Comparison of ENCODE assay signal across 18 cellular contexts in genomic region chr6:131773284-131773950, GRCh38. TPM values are rescaled to one million over a fixed set of nuclear protein-coding genes. Genes with fewer than 3 reads are reported as not detected.
A peak's percentile ranks its signal among the peaks of the same experiment; 100 is the strongest.
DNase-seq lines count a peak whose midpoint lies in the region; ATAC-seq and TF ChIP-seq lines count a peak whose summit lies in the region.
"Had no signal": no experiment of that assay in that cellular context is flagged by ENCODE, and none has a peak within 500 bp of the region (broad histone marks: within the 10 kb centered on the region; RNA-seq: fewer than 3 reads in every experiment).

No MANE protein-coding gene starts in this region.

- H3K27me3 Mint-ChIP-seq in endodermal cell (ENCODE audit: insufficient read depth): peaks cover 51% of the 10 kb centered on the region

- H3K27ac ChIP-seq in ascending aorta (peak overlapping the region; percentile 45 to 70), endodermal cell (ENCODE audit: low read depth, low read length) (no peak overlapping the region), heart right ventricle (peak overlapping the region in 5 of 10 donors; percentile 14 to 66 (median 36))
- H3K27ac ChIP-seq: KMS-11 had no signal

- no peaks in the 10 kb centered on the region for H3K27me3 ChIP-seq in ascending aorta
- no peaks in the 10 kb centered on the region for H3K27me3 ChIP-seq in endodermal cell (ENCODE audit: control insufficient read depth, insufficient read depth, low read length, poor library complexity, severe bottlenecking)
- no peaks in the 10 kb centered on the region for H3K27me3 ChIP-seq in heart right ventricle
- H3K27me3 ChIP-seq: BE2C had no signal

- no peak overlapping the region for H3K9ac ChIP-seq in endodermal cell (ENCODE audit: extremely low read depth, low read length, poor library complexity, severe bottlenecking)
- H3K9ac ChIP-seq: KMS-11 had no signal

- H3K4me1 Mint-ChIP-seq in endodermal cell: peaks cover 19% of the 10 kb centered on the region

- no peaks in the 10 kb centered on the region for H3K9me3 ChIP-seq in ascending aorta
- H3K9me3 ChIP-seq in endodermal cell (ENCODE audit: control insufficient read depth, low read length): peaks cover 11% of the 10 kb centered on the region
- no peaks in the 10 kb centered on the region for H3K9me3 ChIP-seq in heart right ventricle
- H3K9me3 ChIP-seq: BE2C had no signal

- TF ChIP-seq CTCF in ascending aorta (IDR thresholded peaks at IDR 0.05) (no peak), endodermal cell (conservative IDR thresholded peaks at IDR 0.05) (no peak), heart right ventricle (IDR thresholded peaks at IDR 0.05) (no peak)

- no peak overlapping the region for H3K27ac Mint-ChIP-seq in endodermal cell
- H3K27ac Mint-ChIP-seq: CD4-positive, CD25-positive, alpha-beta regulatory T cell had no signal

- DNase-seq in ascending aorta (ENCODE audit: low spot score in 2 of 2): no peak
- DNase-seq in endodermal cell: no peak
- DNase-seq in heart right ventricle: no peak
- no peak for DNase-seq in sciatic nerve (ENCODE audit: low spot score)
- DNase-seq in GM19240 (ENCODE audit: insufficient read length, low spot score): no peak
- no peak for DNase-seq in pons (ENCODE audit: low spot score)
- DNase-seq in activated gamma-delta T cell treated with Interleukin-2 at 50 U/mL for 16 hours: no peak
- DNase-seq in activated CD4-positive, alpha-beta T cell treated with anti-CD3 and anti-CD28 coated beads, Interleukin-2, amount 50 U/mL, for 1 hour: no peak
- DNase-seq: BE2C; CD4-positive, CD25-positive, alpha-beta regulatory T cell; COR-L47; GDM1; MV-4-11; NCI-H1694 treated with DMSO at 0.1 percent for 48 hours; NCI-H748 treated with DMSO at 0.1 percent for 48 hours; NK-92 treated with Interleukin-12 subunit alpha and Interleukin-12 subunit beta, amount 100 ng/mL, for 24 hours; SHP77 had no signal

- H3K4me1 ChIP-seq in ascending aorta: peaks cover 13 to 18% of the 10 kb centered on the region in 2 donors
- peaks cover 9% of the 10 kb centered on the region for H3K4me1 ChIP-seq in endodermal cell (ENCODE audit: control insufficient read depth, insufficient read depth, low read length)
- peaks cover 0 to 26% (median 0%) of the 10 kb centered on the region in 9 donors for H3K4me1 ChIP-seq in heart right ventricle
- H3K4me1 ChIP-seq: BE2C had no signal

- H3K36me3 ChIP-seq in ascending aorta: no peaks in the 10 kb centered on the region
- H3K36me3 ChIP-seq in endodermal cell (ENCODE audit: control insufficient read depth, insufficient read depth, low read length): no peaks in the 10 kb centered on the region
- no peaks in the 10 kb centered on the region for H3K36me3 ChIP-seq in heart right ventricle
- H3K36me3 ChIP-seq: BE2C had no signal

- ATAC-seq in heart right ventricle (peak in 6 of 8 donors; percentile 68 to 89 (median 76)), sciatic nerve (peak; percentile 71)

- H3K9me3 Mint-ChIP-seq in endodermal cell: peaks cover 3% of the 10 kb centered on the region
- H3K9me3 Mint-ChIP-seq: CD4-positive, CD25-positive, alpha-beta regulatory T cell had no signal

- 89 to 91% methylated on average over 3 to 4 of the region's 4 CpGs for WGBS in endodermal cell (ENCODE audit: insufficient coverage in 1 of 2, insufficient read length in 1 of 2), 2 experiments
- 31 to 40% methylated on average over 4 of the region's 4 CpGs for WGBS in heart right ventricle, 2 donors

- H3K36me3 Mint-ChIP-seq in endodermal cell (ENCODE audit: low read depth): no peaks in the 10 kb centered on the region
- H3K36me3 Mint-ChIP-seq: CD4-positive, CD25-positive, alpha-beta regulatory T cell had no signal

- H3K4me3 Mint-ChIP-seq in endodermal cell: no peak overlapping the region
- H3K4me3 Mint-ChIP-seq: CD4-positive, CD25-positive, alpha-beta regulatory T cell had no signal

- H3K4me3 ChIP-seq in ascending aorta (no peak overlapping the region), endodermal cell (ENCODE audit: low read length) (peak overlapping the region; percentile 8), heart right ventricle (no peak overlapping the region)

- intact Hi-C loops in ascending aorta (cut with DNase I) (loop anchor here (10.0 kb wide), 1 partner anchor 421 kb away; no protein-coding TSS in a partner anchor), heart right ventricle (cut with DNase I) (no loop called here), sciatic nerve (cut with DNase I) (no loop called here)

RNA-seq across cellular contexts. Expression of gene ENPP1, which starts 34.4 kb away (rescaled TPM):
- total RNA-seq in ascending aorta (4.5 TPM), endodermal cell (10 to 100 TPM; 11.6 to 16.1 TPM), heart right ventricle (1 to 10 TPM; 1.1 to 3.2 (median 2.1) TPM), sciatic nerve (13.4 TPM)
- 5.5 TPM for polyA plus RNA-seq in endodermal cell (2013, experiment 1 of 2)
- polyA plus RNA-seq in endodermal cell (2013, experiment 2 of 2): 4.8 TPM
- 1 to 10 TPM in 1 of 2 donors, under 1 TPM in 1; 0.45 to 2.3 TPM for polyA plus RNA-seq in heart right ventricle
- total RNA-seq: CD4-positive, CD25-positive, alpha-beta regulatory T cell had no signal
